In the genomic region with DNA sequence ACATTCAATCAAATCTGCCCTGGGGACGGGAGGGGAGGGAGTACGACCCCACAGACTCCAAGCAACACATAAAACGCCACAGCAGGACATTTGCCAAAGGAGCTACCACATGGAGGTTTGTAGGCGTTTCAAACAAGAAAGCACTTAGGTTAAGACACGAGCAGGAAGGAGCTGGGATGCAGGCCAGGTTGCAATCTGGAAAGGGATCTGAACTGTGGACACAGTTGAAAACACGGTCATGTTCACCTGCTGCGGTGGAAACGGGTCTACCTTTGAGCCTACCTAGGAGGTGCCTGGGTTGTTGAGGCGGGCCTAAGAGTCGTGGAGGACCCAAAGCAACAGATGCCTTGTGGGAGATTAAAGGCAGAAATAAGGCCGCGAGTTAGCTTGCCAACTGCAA, we compare ENCODE assay signal across 14 cellular contexts. TPM values are rescaled to one million over a fixed set of nuclear protein-coding genes. Genes with fewer than 3 reads are reported as not detected.
DNase-seq lines count a peak whose midpoint lies in the region; ATAC-seq and TF ChIP-seq lines count a peak whose summit lies in the region.
"Had no signal": no experiment of that assay in that cellular context is flagged by ENCODE, and none has a peak within 500 bp of the region (broad histone marks: within the 10 kb centered on the region; RNA-seq: fewer than 3 reads in every experiment).

No MANE protein-coding gene starts in this region.

- H4K20me1 ChIP-seq in PC-3 (ENCODE audit: low read length) = no peaks in the 10 kb centered on the region

- H3K9me3 ChIP-seq in PC-3 (ENCODE audit: low read length) (no peaks in the 10 kb centered on the region), duodenal mucosa (ENCODE audit: control insufficient read depth in 1 of 2, low read length in 2 of 2) (no peaks in the 10 kb centered on the region), mesenchymal stem cell (ENCODE audit: control insufficient read depth, low read length) (no peaks in the 10 kb centered on the region)
- H3K9me3 ChIP-seq: MG63 had no signal

- H2BK120ac ChIP-seq in mesenchymal stem cell (ENCODE audit: low read depth, low read length) = no peak overlapping the region

- no peaks in the 10 kb centered on the region for H3K27me3 ChIP-seq in PC-3 (ENCODE audit: low read length)
- no peaks in the 10 kb centered on the region for H3K27me3 ChIP-seq in duodenal mucosa (ENCODE audit: control insufficient read depth in 1 of 2, insufficient read depth in 2 of 2, low read length in 2 of 2)
- no peaks in the 10 kb centered on the region for H3K27me3 ChIP-seq in mesenchymal stem cell (ENCODE audit: control insufficient read depth in 1 of 2, insufficient read depth in 1 of 2, low read length in 2 of 2)
- H3K27me3 ChIP-seq: MG63 had no signal

- no peak overlapping the region for H2AFZ ChIP-seq in PC-3 (ENCODE audit: low read length)
- H2AFZ ChIP-seq in mesenchymal stem cell (ENCODE audit: low read depth, low read length) = peak overlapping the region; percentile 10

- no peaks in the 10 kb centered on the region for H3F3A ChIP-seq in PC-3 (ENCODE audit: low read length, unreplicated experiment)

- ATAC-seq in PC-3 (no peak), GM21786 (IDR thresholded peaks at IDR 0.05; ENCODE audit: unreplicated experiment) (no peak)
- ATAC-seq: HCT116 had no signal

- H3K18ac ChIP-seq in mesenchymal stem cell (ENCODE audit: low read depth in 1 of 2, low read length in 2 of 2) = no peak overlapping the region

- H3K27ac ChIP-seq in PC-3 (ENCODE audit: low read length) = no peak overlapping the region
- peak overlapping the region; percentile 53 for H3K27ac ChIP-seq in duodenal mucosa (ENCODE audit: low read depth, low read length)
- no peak overlapping the region for H3K27ac ChIP-seq in mesenchymal stem cell (ENCODE audit: low read length, poor library complexity, severe bottlenecking)
- peak overlapping the region; percentile 20 for H3K27ac ChIP-seq in temporal lobe (ENCODE audit: low read depth, low read length)

- H3K4me3 ChIP-seq in PC-3 (ENCODE audit: low read length) (no peak overlapping the region), duodenal mucosa (ENCODE audit: low read depth in 1 of 2, low read length in 2 of 2) (no peak overlapping the region), mesenchymal stem cell (ENCODE audit: insufficient read depth in 1 of 2, low read depth in 1 of 2, low read length in 2 of 2) (no peak overlapping the region)
- H3K4me3 ChIP-seq: MG63 had no signal

- no peak overlapping the region for H4K91ac ChIP-seq in mesenchymal stem cell (ENCODE audit: low read length)

- POLR2A ChIA-PET in PC-3 (lab: Charles Lee; ENCODE audit: unreplicated experiment) = no interaction called here

- TF ChIP-seq CTCF in PC-3 (conservative IDR thresholded peaks at IDR 0.05; ENCODE audit: low read depth, low read length) = no peak

- no peak overlapping the region for H2AK5ac ChIP-seq in mesenchymal stem cell (ENCODE audit: low read length, severe bottlenecking)

- H3K9me2 ChIP-seq in PC-3 (replicated peaks; ENCODE audit: low read length) = no peaks in the 10 kb centered on the region

- CTCF ChIA-PET in PC-3 (lab: Charles Lee) = no interaction called here

- H3K14ac ChIP-seq in mesenchymal stem cell (ENCODE audit: low read length in 2 of 2) = no peak overlapping the region

- H3K36me3 ChIP-seq in PC-3 (ENCODE audit: low read depth, low read length) (peaks cover 23% of the 10 kb centered on the region; the same call in 1 of the 2 replicates), duodenal mucosa (ENCODE audit: control insufficient read depth in 1 of 2, insufficient read depth in 2 of 2, low read length in 2 of 2) (peaks cover 6% of the 10 kb centered on the region in 2 donors), mesenchymal stem cell (ENCODE audit: control insufficient read depth in 1 of 2, insufficient read depth in 2 of 2, low read depth in 1 of 2, low read length in 2 of 2) (peaks cover 23 to 24% of the 10 kb centered on the region in 2 experiments)
- H3K36me3 ChIP-seq: MG63 had no signal

- 95% methylated on average over 12 of the region's 12 CpGs for WGBS in mesenchymal stem cell

- BruUV-seq in PC-3 (replicated peaks; lab: Mats Ljungman, UMichigan) = TSS peak; percentile 24

- peaks cover 4% of the 10 kb centered on the region for H3K79me1 ChIP-seq in mesenchymal stem cell (replicated peaks; ENCODE audit: low read length, poor library complexity, severe bottlenecking)

- H3K4ac ChIP-seq in mesenchymal stem cell (ENCODE audit: low read depth in 1 of 2, low read length in 2 of 2) = no peak overlapping the region

- H3K4me2 ChIP-seq in PC-3 (ENCODE audit: low read length) = no peak overlapping the region
- no peak overlapping the region for H3K4me2 ChIP-seq in mesenchymal stem cell (ENCODE audit: low read length, poor library complexity, severe bottlenecking)

- H2BK5ac ChIP-seq in mesenchymal stem cell (ENCODE audit: low read depth, low read length, poor library complexity, severe bottlenecking) = no peak overlapping the region

- H2BK12ac ChIP-seq in mesenchymal stem cell (ENCODE audit: low read length in 2 of 2) = no peak overlapping the region

- intact Hi-C loops in PC-3 (cut with micrococcal nuclease) = no loop called here

- no peak overlapping the region for H4K8ac ChIP-seq in mesenchymal stem cell (ENCODE audit: low read length)

- H2BK15ac ChIP-seq in mesenchymal stem cell (ENCODE audit: low read depth, poor library complexity, severe bottlenecking) = no peak overlapping the region

- H3K9ac ChIP-seq in PC-3 (ENCODE audit: low read length) (no peak overlapping the region), duodenal mucosa (ENCODE audit: low read depth in 1 of 2, low read length in 2 of 2) (peak overlapping the region in 1 of 2 donors; percentile 28), mesenchymal stem cell (ENCODE audit: low read length) (no peak overlapping the region)

- DNase-seq in PC-3 (no peak), mesenchymal stem cell (no peak), OCI-M2 (lab: John Stamatoyannopoulos, UW; ENCODE audit: unreplicated experiment) (no peak), NCI-H1092 treated with DMSO at 0.1 percent for 48 hours (lab: John Stamatoyannopoulos, UW) (no peak)
- DNase-seq in effector CD4-positive, alpha-beta T cell = no peak
- DNase-seq: CD4-positive, alpha-beta memory T cell; DMS79; MG63; NCI-H2029 treated with DMSO at 0.1 percent for 48 hours; NCI-H510A had no signal

- peaks cover 10% of the 10 kb centered on the region for H3K4me1 ChIP-seq in PC-3 (ENCODE audit: insufficient read depth, low read length)
- H3K4me1 ChIP-seq in duodenal mucosa (ENCODE audit: control insufficient read depth in 1 of 2, insufficient read depth in 2 of 2, low read length in 2 of 2) = peaks cover 71 to 83% of the 10 kb centered on the region in 2 donors
- peaks cover 12% of the 10 kb centered on the region for H3K4me1 ChIP-seq in mesenchymal stem cell (ENCODE audit: control insufficient read depth, insufficient read depth, low read depth, low read length)

- H3K23ac ChIP-seq in mesenchymal stem cell (ENCODE audit: low read length in 2 of 2) = no peak overlapping the region

- H3K79me2 ChIP-seq in PC-3 (ENCODE audit: low read length) = no peaks in the 10 kb centered on the region

RNA-seq across cellular contexts. Expression of gene PRKAB1, which starts 18.4 kb away (rescaled TPM):
- total RNA-seq in PC-3 (2014; rRNA removed) (16.0 and 16.2 TPM in 2 replicates), temporal lobe (14.0 TPM)
- polyA plus RNA-seq in mesenchymal stem cell (2013, experiment 1 of 2) = 23.6 TPM
- 28.1 TPM for polyA plus RNA-seq in mesenchymal stem cell (2013, experiment 2 of 2)

Comparison
In these comparisons a context has a peak if more than half of its experiments do, and no peak if none do; other contexts are left out.
1. H3K27ac ChIP-seq: peak in duodenal mucosa (single experiment) and temporal lobe (single experiment); none in PC-3 (single experiment) and mesenchymal stem cell (single experiment).